Comparison of ENCODE assay signal across 22 cellular contexts in the genomic region with DNA sequence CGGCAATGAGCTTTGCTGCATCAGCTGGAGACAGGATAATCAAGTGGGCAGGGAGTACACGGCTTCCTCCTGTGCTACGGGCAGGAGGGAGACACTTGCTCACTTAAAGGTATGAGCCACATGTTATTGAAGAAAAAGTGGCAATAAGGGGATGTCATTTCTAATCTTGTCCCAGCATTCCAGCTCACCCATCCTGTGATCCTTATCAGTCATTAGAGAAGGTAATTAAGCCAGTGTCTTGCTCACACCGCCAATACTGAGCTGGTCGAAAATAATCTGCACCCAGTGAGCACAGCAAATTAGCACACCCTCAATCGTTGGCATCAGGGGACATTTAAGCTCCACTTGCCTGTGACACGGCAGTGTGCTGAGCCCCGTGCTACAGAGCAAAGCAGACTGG.
"Had no signal": no experiment of that assay in that cellular context is flagged by ENCODE, and none has a peak within 500 bp of the region (broad histone marks: within the 10 kb centered on the region; RNA-seq: fewer than 3 reads in every experiment).

No MANE protein-coding gene starts in this region.

- ATAC-seq: esophagus mucosa, gastrocnemius medialis, heart right ventricle, left cardiac atrium, left lung, left ventricle myocardium superior, lower lobe of right lung had no signal

- H3K4me1 ChIP-seq: esophagus squamous epithelium, gastrocnemius medialis, heart right ventricle, left lung, lower lobe of right lung had no signal

- DNase-seq: dermis blood vessel endothelial cell; dorsolateral prefrontal cortex; effector CD4-positive, alpha-beta T cell; effector memory CD4-positive, alpha-beta T cell; erythroblast; esophagus squamous epithelium; foreskin fibroblast; foreskin melanocyte; gastrocnemius medialis; glutamatergic neuron; head of caudate nucleus; heart right ventricle; hippocampal formation; left cardiac atrium; left lung; left ventricle myocardium superior; lower lobe of right lung; mesenchymal stem cell; midbrain had no signal

- H3K27me3 ChIP-seq: esophagus squamous epithelium had no signal

- H3K4me3 ChIP-seq: coronary artery, dorsolateral prefrontal cortex, esophagus squamous epithelium, gastrocnemius medialis, heart right ventricle, left lung, lower lobe of right lung had no signal

- H3K36me3 ChIP-seq: esophagus squamous epithelium, gastrocnemius medialis, heart right ventricle, left lung, lower lobe of right lung had no signal

- H3K27ac ChIP-seq: coronary artery, dorsolateral prefrontal cortex, epithelial cell of prostate, esophagus squamous epithelium, gastrocnemius medialis, heart right ventricle, left lung, lower lobe of right lung had no signal

- H3K9me3 ChIP-seq: esophagus squamous epithelium, gastrocnemius medialis, heart right ventricle, left lung, lower lobe of right lung had no signal
